ENCODE assay signal across 13 cellular contexts in genomic region chr16:89953671-89954406, GRCh38. TPM values are rescaled to one million over a fixed set of nuclear protein-coding genes. Genes with fewer than 3 reads are reported as not detected.
DNase-seq lines count a peak whose midpoint lies in the region; ATAC-seq, FAIRE-seq and TF ChIP-seq lines count a peak whose summit lies in the region.
"Had no signal": no experiment of that assay in that cellular context is flagged by ENCODE, and none has a peak within 500 bp of the region (broad histone marks: within the 10 kb centered on the region; RNA-seq: fewer than 3 reads in every experiment).

No MANE protein-coding gene starts in this region.

- H3K9me3 ChIP-seq in GM12878 (replicated peaks; ENCODE audit: control insufficient read depth, insufficient read depth, low read length): no peaks in the 10 kb centered on the region

- peaks cover 52% of the 10 kb centered on the region for H3K4me1 ChIP-seq in GM12878 (ENCODE audit: control insufficient read depth, insufficient read depth, low read length)

- no peak overlapping the region for H3K4me3 ChIP-seq in GM12878

- H2AFZ ChIP-seq in GM12878 (ENCODE audit: control insufficient read depth, low read depth, low read length): no peak overlapping the region

- ATAC-seq in GM18505 (IDR thresholded peaks at IDR 0.05; ENCODE audit: unreplicated experiment) (peak; percentile 45), GM21526 (IDR thresholded peaks at IDR 0.05; ENCODE audit: low FRiP score, unreplicated experiment) (peak; percentile 49), HG03175 (IDR thresholded peaks at IDR 0.05; ENCODE audit: unreplicated experiment) (peak; percentile 77), GM12878 (peak; percentile 89)

- WGBS in GM12878 (ENCODE audit: insufficient coverage, insufficient replicate concordance, low lambda C conversion rate, missing lambda C conversion rate): 5% methylated on average over 11 of the region's 11 CpGs

- H3K36me3 ChIP-seq in GM12878 (ENCODE audit: control insufficient read depth in 2 of 2, insufficient read depth in 2 of 2, low read length in 1 of 2): peaks cover 0 to 2% of the 10 kb centered on the region in 2 experiments

- no TSS peak for BruUV-seq in GM12878 (replicated peaks; lab: Mats Ljungman, UMichigan)

- H3K27ac Mint-ChIP-seq in activated CD4-positive, alpha-beta memory T cell treated with anti-CD3 and anti-CD28 coated beads for 36 hours: no peak overlapping the region
- H3K27ac Mint-ChIP-seq: activated naive CD8-positive, alpha-beta T cell treated with anti-CD3 and anti-CD28 coated beads, Interleukin-2, amount 10 ng/mL, durations not matched to agents 7 days and 5 days; T-helper 1 cell treated with Interleukin-12 subunit alpha and Interleukin-12 subunit beta and Interleukin-4 antibody, amounts not matched to agents 30 μg/mL and 1 μg/mL, for 36 hours had no signal

- no peak for TF ChIP-seq RAD21 in GM12878 (IDR thresholded peaks at IDR 0.05; ENCODE audit: insufficient read depth, low read depth, low read length)

- H4K20me1 ChIP-seq in GM12878 (ENCODE audit: control insufficient read depth, insufficient read depth): no peaks in the 10 kb centered on the region

- intact Hi-C loops in GM12878 (cut with micrococcal nuclease; ENCODE audit: unreplicated experiment): no loop called here
- intact Hi-C loops in activated CD4-positive, alpha-beta memory T cell treated with anti-CD3 and anti-CD28 coated beads for 36 hours (cut with micrococcal nuclease): no loop called here

- CTCF ChIA-PET in GM12878 (lab: Yijun Ruan, JAX): interaction anchor here (0.9 to 1.9 kb wide), 5 partner anchors 9 to 67 kb away, joined by 3 to 5 read pairs (median 4); no protein-coding TSS in a partner anchor
- CTCF ChIA-PET in activated CD4-positive, alpha-beta memory T cell treated with anti-CD3 and anti-CD28 coated beads for 36 hours (lab: Charles Lee): no interaction called here

- no peaks in the 10 kb centered on the region for H3K79me2 ChIP-seq in GM12878 (ENCODE audit: control insufficient read depth, insufficient read depth, low read length)

- H3K4me2 ChIP-seq in GM12878 (ENCODE audit: control insufficient read depth, insufficient read depth): peak overlapping the region; percentile 94

- no peaks in the 10 kb centered on the region for H3K27me3 Mint-ChIP-seq in activated CD4-positive, alpha-beta memory T cell treated with anti-CD3 and anti-CD28 coated beads for 36 hours
- H3K27me3 Mint-ChIP-seq: activated naive CD8-positive, alpha-beta T cell treated with anti-CD3 and anti-CD28 coated beads, Interleukin-2, amount 10 ng/mL, durations not matched to agents 7 days and 5 days had no signal

- H3K27me3 ChIP-seq in GM12878 (replicated peaks in 1 of 2; ENCODE audit: control insufficient read depth in 2 of 2, insufficient read depth in 2 of 2, low read length in 1 of 2): no peaks in the 10 kb centered on the region

- H3K4me3 Mint-ChIP-seq in activated CD4-positive, alpha-beta memory T cell treated with anti-CD3 and anti-CD28 coated beads for 36 hours: no peak overlapping the region
- H3K4me3 Mint-ChIP-seq: activated naive CD8-positive, alpha-beta T cell treated with anti-CD3 and anti-CD28 coated beads, Interleukin-2, amount 10 ng/mL, durations not matched to agents 7 days and 5 days; T-helper 1 cell treated with Interleukin-12 subunit alpha and Interleukin-12 subunit beta and Interleukin-4 antibody, amounts not matched to agents 30 μg/mL and 1 μg/mL, for 36 hours had no signal

- peak overlapping the region; percentile 12; the same call in 1 of the 2 replicates for H3K9ac ChIP-seq in GM12878 (ENCODE audit: control insufficient read depth, insufficient read depth, low read length)

- FAIRE-seq in GM12878 (lab: Jason Lieb, UNC): peak; percentile 91
- FAIRE-seq: urothelium cell line had no signal

- no peak for TF ChIP-seq CTCF in GM12878 (IDR thresholded peaks at IDR 0.05 in 2 of 3, conservative IDR thresholded peaks at IDR 0.05 in 1 of 3; ENCODE audit: control insufficient read depth in 2 of 3, extremely low read depth in 1 of 3, insufficient read depth in 1 of 3, low read depth in 3 of 3, low read length in 3 of 3)

- peak; percentile 34 to 86; a peak in 3 of 4 replicates for TF ChIP-seq EP300 in GM12878 (IDR thresholded peaks at IDR 0.05; ENCODE audit: borderline replicate concordance in 1 of 2, control insufficient read depth in 1 of 2, low read depth in 2 of 2, low read length in 2 of 2)

- TF ChIP-seq POLR2A in GM18505 (IDR thresholded peaks at IDR 0.05; ENCODE audit: borderline replicate concordance, extremely low read depth, insufficient read depth, insufficient read length) (peak; percentile 20), GM12878 (IDR thresholded peaks at IDR 0.05; ENCODE audit: low read depth, low read length) (no peak)

- in situ Hi-C loops in GM12878 (cut with MboI): no loop called here

- DNase-seq in GM12878 (ENCODE audit: low read depth, low spot score) (no peak), retina (no peak), DMS 273 (lab: John Stamatoyannopoulos, UW; ENCODE audit: unreplicated experiment) (no peak), anterior cingulate cortex (lab: John Stamatoyannopoulos, UW) (no peak)
- DNase-seq in activated CD4-positive, alpha-beta memory T cell treated with anti-CD3 and anti-CD28 coated beads for 36 hours: no peak
- DNase-seq: activated CD8-positive, alpha-beta memory T cell treated with anti-CD3 and anti-CD28 coated beads for 24 hours; activated naive CD8-positive, alpha-beta T cell treated with anti-CD3 and anti-CD28 coated beads, Interleukin-2, amount 10 ng/mL, durations not matched to agents 7 days and 5 days; NCI-H1092 had no signal

- H3K4me1 Mint-ChIP-seq in activated CD4-positive, alpha-beta memory T cell treated with anti-CD3 and anti-CD28 coated beads for 36 hours (ENCODE audit: low read depth): peaks cover 8% of the 10 kb centered on the region

- peak overlapping the region; percentile 61 for H3K27ac ChIP-seq in GM12878 (ENCODE audit: control insufficient read depth, insufficient read depth)

- RAD21 ChIA-PET in GM12878 (lab: Charles Lee; ENCODE audit: unreplicated experiment): no interaction called here

- peaks cover 10% of the 10 kb centered on the region for H3K36me3 Mint-ChIP-seq in activated CD4-positive, alpha-beta memory T cell treated with anti-CD3 and anti-CD28 coated beads for 36 hours

- SMC1A ChIA-PET in GM12878 (lab: Charles Lee; ENCODE audit: uncharacterized antibody, unreplicated experiment): interaction anchor here (0.6 to 1.6 kb wide), 2 partner anchors 16 to 20 kb away, joined by 3 to 4 read pairs; no protein-coding TSS in a partner anchor

- POLR2A ChIA-PET in GM12878 (lab: Charles Lee): interaction anchor here (0.8 to 1.9 kb wide), 2 partner anchors 9 to 20 kb away, joined by 3 to 10 read pairs; no protein-coding TSS in a partner anchor
- POLR2A ChIA-PET in activated CD4-positive, alpha-beta memory T cell treated with anti-CD3 and anti-CD28 coated beads for 36 hours (lab: Charles Lee): no interaction called here

- no peaks in the 10 kb centered on the region for H3K9me3 Mint-ChIP-seq in activated CD4-positive, alpha-beta memory T cell treated with anti-CD3 and anti-CD28 coated beads for 36 hours
- H3K9me3 Mint-ChIP-seq: activated naive CD8-positive, alpha-beta T cell treated with anti-CD3 and anti-CD28 coated beads, Interleukin-2, amount 10 ng/mL, durations not matched to agents 7 days and 5 days; T-helper 1 cell treated with Interleukin-12 subunit alpha and Interleukin-12 subunit beta and Interleukin-4 antibody, amounts not matched to agents 30 μg/mL and 1 μg/mL, for 36 hours had no signal

RNA-seq across cellular contexts. Expression of gene DEF8, which starts 5.3 kb away (rescaled TPM):
- 34.0 and 49.6 TPM in 2 replicates for total RNA-seq in GM12878 (2013; cell fraction: nucleolus; rRNA removed)
- 88.3 and 98.2 TPM in 2 replicates for total RNA-seq in GM12878 (2014; rRNA removed)
- total RNA-seq in GM12878 (2014; rRNA removed; fragmentation: Illumina TruSeq; extraction: Trizol): 35.3 and 38.6 TPM in 2 replicates
- total RNA-seq in GM12878 (2021): 63.8 and 72.1 TPM in 2 replicates
- polyA plus RNA-seq in GM12878 (2011; ENCODE audit: low read depth): 27.4 TPM
- 14.4 and 27.9 TPM in 2 replicates for polyA plus RNA-seq in GM12878 (2011; rRNA removed)
- 53.1 and 56.5 TPM in 2 replicates for polyA plus RNA-seq in GM12878 (2011; cell fraction: cytosol; rRNA removed)
- polyA plus RNA-seq in GM12878 (2011; cell fraction: nucleus; rRNA removed): 93.4 and 142 TPM in 2 replicates
- polyA plus RNA-seq in GM12878 (2012): 26.0 and 37.6 TPM in 2 replicates
- 13.5 and 28.8 TPM in 2 replicates for polyA plus RNA-seq in GM12878 (2014; fragmentation: Illumina TruSeq; extraction: Trizol)
- polyA plus RNA-seq in GM12878 (2014; fragmentation: Nextera tagmentation; extraction: Ambion mirVana): 10 to 100 TPM; 17.0 to 33.5 TPM
- 80.6 and 124 TPM in 2 replicates for polyA plus RNA-seq in GM12878 (2014; rRNA removed)
- polyA plus RNA-seq in GM12878 (2016; fragmentation: Nextera tagmentation; extraction: Ambion mirVana): 10 to 100 TPM; 63.2 to 64.1 TPM
- polyA minus RNA-seq in GM12878 (2011; rRNA and poly(A)+ RNA removed): 19.9 and 23.1 TPM in 2 replicates
- polyA minus RNA-seq in GM12878 (2011; cell fraction: cytosol; rRNA and poly(A)+ RNA removed): 14.2 and 15.2 TPM in 2 replicates
- 9.8 and 24.4 TPM in 2 replicates for polyA minus RNA-seq in GM12878 (2011; cell fraction: nucleus; rRNA and poly(A)+ RNA removed)
- 10 to 100 TPM; 29.0 to 33.3 TPM for total RNA-seq in activated CD4-positive, alpha-beta memory T cell treated with anti-CD3 and anti-CD28 coated beads for 36 hours

RNA-seq across cellular contexts. Expression of gene TUBB3, which starts 30.7 kb away (rescaled TPM):
- 1.7 TPM in 1 of 2 replicates, not detected in the other for total RNA-seq in GM12878 (2013; cell fraction: nucleolus; rRNA removed)
- 1.3 and 1.6 TPM in 2 replicates for total RNA-seq in GM12878 (2014; rRNA removed)
- 0.49 and 0.69 TPM in 2 replicates for total RNA-seq in GM12878 (2014; rRNA removed; fragmentation: Illumina TruSeq; extraction: Trizol)
- 1.6 and 2.3 TPM in 2 replicates for total RNA-seq in GM12878 (2021)
- polyA plus RNA-seq in GM12878 (2011; ENCODE audit: low read depth): 0.29 TPM
- polyA plus RNA-seq in GM12878 (2011; rRNA removed): 0.19 and 0.58 TPM in 2 replicates
- 0.52 and 1.0 TPM in 2 replicates for polyA plus RNA-seq in GM12878 (2011; cell fraction: cytosol; rRNA removed)
- 1.8 TPM in 2 replicates for polyA plus RNA-seq in GM12878 (2011; cell fraction: nucleus; rRNA removed)
- 1.0 and 1.3 TPM in 2 replicates for polyA plus RNA-seq in GM12878 (2012)
- 0.32 TPM in 1 of 2 replicates, not detected in the other for polyA plus RNA-seq in GM12878 (2014; fragmentation: Illumina TruSeq; extraction: Trizol)
- polyA plus RNA-seq in GM12878 (2014; fragmentation: Nextera tagmentation; extraction: Ambion mirVana): under 1 TPM in 1 of 2 experiments, not detected in 1; 0.09 TPM
- polyA plus RNA-seq in GM12878 (2014; rRNA removed): 0.50 and 0.86 TPM in 2 replicates
- 1 to 10 TPM; 1.3 to 2.5 TPM for polyA plus RNA-seq in GM12878 (2016; fragmentation: Nextera tagmentation; extraction: Ambion mirVana)
- 0.51 and 1.4 TPM in 2 replicates for polyA minus RNA-seq in GM12878 (2011; rRNA and poly(A)+ RNA removed)
- 0.67 TPM in 1 of 2 replicates, not detected in the other for polyA minus RNA-seq in GM12878 (2011; cell fraction: cytosol; rRNA and poly(A)+ RNA removed)
- polyA minus RNA-seq in GM12878 (2011; cell fraction: nucleus; rRNA and poly(A)+ RNA removed): 0.60 TPM in 1 of 2 replicates, not detected in the other
- total RNA-seq in activated CD4-positive, alpha-beta memory T cell treated with anti-CD3 and anti-CD28 coated beads for 36 hours: 1 to 10 TPM in 1 of 2 experiments, under 1 TPM in 1; 0.99 to 1.4 TPM

RNA-seq across cellular contexts. Expression of gene MC1R, which starts 35.2 kb away (rescaled TPM):
- total RNA-seq in GM12878 (2013; cell fraction: nucleolus; rRNA removed): 8.0 and 12.8 TPM in 2 replicates
- total RNA-seq in GM12878 (2014; rRNA removed) (0.60 and 0.62 TPM in 2 replicates), GM12878 (2014; rRNA removed; fragmentation: Illumina TruSeq; extraction: Trizol) (0.28 and 0.40 TPM in 2 replicates), GM12878 (2021) (0.72 and 1.3 TPM in 2 replicates)
- 0.55 TPM for polyA plus RNA-seq in GM12878 (2011; ENCODE audit: low read depth)
- polyA plus RNA-seq in GM12878 (2011; rRNA removed) (0.68 and 1.0 TPM in 2 replicates), GM12878 (2014; fragmentation: Illumina TruSeq; extraction: Trizol) (0.50 TPM in 1 of 2 replicates, not detected in the other), GM12878 (2014; fragmentation: Nextera tagmentation; extraction: Ambion mirVana) (under 1 TPM; 0.06 to 0.07 TPM), GM12878 (2014; rRNA removed) (1.8 and 2.3 TPM in 2 replicates), GM12878 (2016; fragmentation: Nextera tagmentation; extraction: Ambion mirVana) (under 1 TPM; 0.18 to 0.40 TPM)
- polyA plus RNA-seq in GM12878 (2011; cell fraction: cytosol; rRNA removed): 1.3 and 1.5 TPM in 2 replicates
- 11.5 and 15.2 TPM in 2 replicates for polyA plus RNA-seq in GM12878 (2011; cell fraction: nucleus; rRNA removed)
- polyA plus RNA-seq in GM12878 (2012): 0.44 and 1.2 TPM in 2 replicates
- 1.8 and 2.8 TPM in 2 replicates for polyA minus RNA-seq in GM12878 (2011; rRNA and poly(A)+ RNA removed)
- 0.40 and 1.4 TPM in 2 replicates for polyA minus RNA-seq in GM12878 (2011; cell fraction: cytosol; rRNA and poly(A)+ RNA removed)
- polyA minus RNA-seq in GM12878 (2011; cell fraction: nucleus; rRNA and poly(A)+ RNA removed): 1.8 and 4.1 TPM in 2 replicates
- total RNA-seq in activated CD4-positive, alpha-beta memory T cell treated with anti-CD3 and anti-CD28 coated beads for 36 hours: 1 to 10 TPM in 1 of 2 experiments, under 1 TPM in 1; 0.85 to 1.3 TPM
